In genomic region chr1:93672069-93672468, GRCh38 we compare ENCODE assay signal across 10 cellular contexts. TPM values are rescaled to one million over a fixed set of nuclear protein-coding genes. Genes with fewer than 3 reads are reported as not detected.
DNase-seq lines count a peak whose midpoint lies in the region; FAIRE-seq and TF ChIP-seq lines count a peak whose summit lies in the region.
"Had no signal": no experiment of that assay in that cellular context is flagged by ENCODE, and none has a peak within 500 bp of the region (broad histone marks: within the 10 kb centered on the region; RNA-seq: fewer than 3 reads in every experiment).

No MANE protein-coding gene starts in this region.

- intact Hi-C loops in ascending aorta (cut with DNase I): no loop called here
- intact Hi-C loops in left ventricle myocardium inferior (cut with micrococcal nuclease): no loop called here

- H3K36me3 ChIP-seq in ascending aorta: peaks cover 0 to 5% of the 10 kb centered on the region in 2 donors
- H3K36me3 ChIP-seq in left ventricle myocardium inferior: peaks cover 7% of the 10 kb centered on the region
- H3K36me3 ChIP-seq in small intestine (ENCODE audit: control insufficient read depth in 2 of 2, insufficient read depth in 2 of 2, low read length in 2 of 2): no peaks in the 10 kb centered on the region

- TF ChIP-seq CTCF in ascending aorta (IDR thresholded peaks at IDR 0.05): no peak
- TF ChIP-seq CTCF in left ventricle myocardium inferior (IDR thresholded peaks at IDR 0.05; ENCODE audit: borderline replicate concordance): no peak

- 17 to 29% (median 26%) methylated on average over 1 of the region's 1 CpG for WGBS in small intestine, 3 donors

- H3K27me3 ChIP-seq in ascending aorta: no peaks in the 10 kb centered on the region
- H3K27me3 ChIP-seq in left ventricle myocardium inferior (ENCODE audit: low read depth): no peaks in the 10 kb centered on the region
- H3K27me3 ChIP-seq in small intestine (ENCODE audit: control insufficient read depth in 2 of 2, insufficient read depth in 2 of 2, low read length in 2 of 2): no peaks in the 10 kb centered on the region

- H3K4me1 ChIP-seq in ascending aorta (peaks cover 14 to 51% of the 10 kb centered on the region in 2 donors), left ventricle myocardium inferior (peaks cover 100% of the 10 kb centered on the region), small intestine (ENCODE audit: control insufficient read depth in 2 of 2, insufficient read depth in 1 of 2, low read depth in 1 of 2, low read length in 1 of 2) (peaks cover 11 to 14% of the 10 kb centered on the region in 2 donors)

- H3K9me3 ChIP-seq in ascending aorta (no peaks in the 10 kb centered on the region), left ventricle myocardium inferior (replicated peaks) (no peaks in the 10 kb centered on the region), small intestine (ENCODE audit: control insufficient read depth, low read depth) (no peaks in the 10 kb centered on the region)

- H3K27ac ChIP-seq in ascending aorta (no peak overlapping the region), left ventricle myocardium inferior (replicated peaks) (peak overlapping the region; percentile 78), small intestine (ENCODE audit: low read depth in 1 of 2, low read length in 1 of 2) (peak overlapping the region; percentile 35 to 38)
- H3K27ac ChIP-seq: KMS-11 had no signal

- H3K4me3 ChIP-seq in ascending aorta (no peak overlapping the region), left ventricle myocardium inferior (peak overlapping the region; percentile 20), small intestine (ENCODE audit: low read depth in 1 of 2, low read length in 2 of 2) (no peak overlapping the region)

- DNase-seq in HK-2 (ENCODE audit: unreplicated experiment) (peak; percentile 60), ascending aorta (ENCODE audit: low spot score in 2 of 2) (peak; percentile 35 to 74), left ventricle myocardium inferior (peak; percentile 76), small intestine (peak; percentile 98), GM03348 (ENCODE audit: low spot score) (no peak), NCI-H2107 treated with DMSO at 0.1 percent for 48 hours (lab: John Stamatoyannopoulos, UW; ENCODE audit: unreplicated experiment) (no peak), globus pallidus (ENCODE audit: low spot score) (no peak), NCI-H2171 (lab: John Stamatoyannopoulos, UW) (no peak)
- DNase-seq: stimulated activated CD4-positive, alpha-beta T cell treated with anti-CD3 and anti-CD28 coated beads, Interleukin-4, amount 100 ng/mL, for 1 hour had no signal

- no peak for FAIRE-seq in small intestine (lab: Jason Lieb, UNC)

RNA-seq across cellular contexts. Expression of gene BCAR3, which starts 9.6 kb away (rescaled TPM):
- 41.0 TPM for total RNA-seq in ascending aorta
- total RNA-seq in left ventricle myocardium inferior: 23.5 TPM
- polyA plus RNA-seq in small intestine: 10 to 100 TPM; 15.9 to 26.2 (median 21.9) TPM

Comparison
In these comparisons a context has a peak if more than half of its experiments do, and no peak if none do; other contexts are left out.
1. DNase-seq: peak in HK-2 (single experiment), ascending aorta (2 of 2), left ventricle myocardium inferior (single experiment) and small intestine (single experiment); none in GM03348 (single experiment), NCI-H2107 treated with DMSO at 0.1 percent for 48 hours (single experiment), globus pallidus (single experiment) and NCI-H2171 (single experiment).
2. H3K27ac ChIP-seq: peak in left ventricle myocardium inferior (single experiment) and small intestine (2 of 2); none in ascending aorta (0 of 2).